Comparison of ENCODE assay signal across 8 cellular contexts in the genomic region with DNA sequence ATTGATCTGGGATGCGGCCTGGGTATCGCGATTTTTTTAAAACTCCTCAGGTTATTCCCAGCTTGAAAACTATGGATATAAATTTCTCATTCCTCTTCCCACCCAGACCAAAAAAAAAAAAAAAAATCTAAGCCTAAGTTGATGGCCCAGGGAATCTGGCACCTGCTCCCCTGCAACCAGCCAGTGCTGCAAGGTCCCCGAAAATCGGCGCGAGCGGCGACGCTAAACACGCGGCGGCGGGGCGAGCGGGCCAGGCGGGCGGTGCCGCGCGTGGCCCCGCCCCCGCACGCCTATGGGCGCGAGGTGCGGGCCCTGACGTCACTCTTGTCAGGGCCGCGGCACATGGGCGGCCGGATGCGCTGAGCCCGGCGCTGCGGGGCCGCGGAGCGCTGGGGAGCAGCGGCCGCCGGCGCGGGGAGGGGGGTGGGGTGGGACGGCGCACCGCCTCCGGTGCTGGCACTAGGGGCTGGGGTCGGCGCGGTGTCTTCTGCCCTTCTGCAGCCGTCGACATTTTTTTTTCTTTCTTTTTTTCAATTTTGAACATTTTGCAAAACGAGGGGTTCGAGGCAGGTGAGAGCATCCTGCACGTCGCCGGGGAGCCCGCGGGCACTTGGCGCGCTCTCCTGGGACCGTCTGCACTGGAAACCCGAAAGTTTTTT. TPM values are rescaled to one million over a fixed set of nuclear protein-coding genes. Genes with fewer than 3 reads are reported as not detected.
DNase-seq lines count a peak whose midpoint lies in the region; ATAC-seq and TF ChIP-seq lines count a peak whose summit lies in the region.

A gene with protein sequence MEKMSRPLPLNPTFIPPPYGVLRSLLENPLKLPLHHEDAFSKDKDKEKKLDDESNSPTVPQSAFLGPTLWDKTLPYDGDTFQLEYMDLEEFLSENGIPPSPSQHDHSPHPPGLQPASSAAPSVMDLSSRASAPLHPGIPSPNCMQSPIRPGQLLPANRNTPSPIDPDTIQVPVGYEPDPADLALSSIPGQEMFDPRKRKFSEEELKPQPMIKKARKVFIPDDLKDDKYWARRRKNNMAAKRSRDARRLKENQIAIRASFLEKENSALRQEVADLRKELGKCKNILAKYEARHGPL (plus strand): TSS at position 321 of the 659 bp plus-strand sequence. CDS start 525 bp downstream, outside the sequence.

- ATAC-seq in HG03066 (IDR thresholded peaks at IDR 0.05; ENCODE audit: low read depth, unreplicated experiment) (peak; percentile 92), lower lobe of right lung (peak; percentile 96 to 97)

- H3K27me3 ChIP-seq in lower lobe of right lung (ENCODE audit: low read depth) = peaks cover 45% of the 10 kb centered on the region

- peak within 1 kb of the TSS; percentile 77 for H3K27ac ChIP-seq in lower lobe of right lung

- DNase-seq in NCI-H2029 (lab: John Stamatoyannopoulos, UW) (peak; percentile 51), NCI-H2029 treated with DMSO at 0.1 percent for 48 hours (lab: John Stamatoyannopoulos, UW) (no peak), NCI-H2196 (lab: John Stamatoyannopoulos, UW; ENCODE audit: unreplicated experiment) (peak; percentile 93), lower lobe of right lung (peak; percentile 74)
- peak; percentile 29 to 62 for DNase-seq in activated CD8-positive, alpha-beta memory T cell treated with anti-CD3 and anti-CD28 coated beads for 1 hour (ENCODE audit: extremely low read depth in 1 of 2, low read depth in 1 of 2)
- DNase-seq in effector CD4-positive, alpha-beta T cell = peak; percentile 58
- peak; percentile 71 to 79 for DNase-seq in stimulated activated CD4-positive, alpha-beta T cell treated with anti-CD3 and anti-CD28 coated beads, Interleukin-4, amount 100 ng/mL, for 4 hours

- intact Hi-C loops in lower lobe of right lung (cut with DNase I) = no loop called here

- H3K4me1 ChIP-seq in lower lobe of right lung = peaks cover 14% of the 10 kb centered on the region

- TF ChIP-seq CTCF in lower lobe of right lung (IDR thresholded peaks at IDR 0.05) = no peak

- H3K9me3 ChIP-seq in lower lobe of right lung = no peaks in the 10 kb centered on the region

- H3K36me3 ChIP-seq in lower lobe of right lung = no peaks in the 10 kb centered on the region

- peak within 1 kb of the TSS; percentile 61 for H3K4me3 ChIP-seq in lower lobe of right lung

RNA-seq across cellular contexts. Expression of the gene that starts here (rescaled TPM):
- 29.4 TPM for total RNA-seq in lower lobe of right lung
